Comparison of ENCODE assay signal across 23 cellular contexts in genomic region chr6:41604006-41604405, GRCh38.
"Had no signal": no experiment of that assay in that cellular context is flagged by ENCODE, and none has a peak within 500 bp of the region (broad histone marks: within the 10 kb centered on the region; RNA-seq: fewer than 3 reads in every experiment).

No MANE protein-coding gene starts in this region.

- H3K9me3 Mint-ChIP-seq: endodermal cell; naive B cell; nephron; stimulated activated effector memory CD8-positive, alpha-beta T cell treated with anti-CD3 and anti-CD28 coated beads, Interleukin-12 subunit alpha, Interleukin-12 subunit beta, amount 100 ng/mL, for 72 hours had no signal

- H3K27ac Mint-ChIP-seq: endodermal cell, naive B cell had no signal

- DNase-seq: effector CD4-positive, alpha-beta T cell; endodermal cell; erythroblast; foreskin melanocyte; hypothalamus; kidney glomerular epithelial cell; mesendoderm; naive B cell; stimulated activated CD4-positive, alpha-beta T cell treated with anti-CD3 and anti-CD28 coated beads, Interleukin-4, amount 100 ng/mL, for 1 hour; stimulated activated CD8-positive, alpha-beta memory T cell treated with anti-CD3 and anti-CD28 coated beads, Interleukin-4, amount 100 ng/mL, for 48 hours; stimulated activated naive CD8-positive, alpha-beta T cell treated with anti-CD3 and anti-CD28 coated beads, Interleukin-15, Interleukin-2, amounts not matched to agents 100 U/mL and 50 U/mL, for 24 hours; thyroid gland; upper lobe of left lung had no signal

- ATAC-seq: heart left ventricle; stimulated activated effector memory CD8-positive, alpha-beta T cell treated with anti-CD3 and anti-CD28 coated beads, Interleukin-12 subunit alpha, Interleukin-12 subunit beta, amount 100 ng/mL, for 72 hours; stimulated activated naive CD8-positive, alpha-beta T cell treated with anti-CD3 and anti-CD28 coated beads, Interleukin-15, Interleukin-2, amounts not matched to agents 100 U/mL and 50 U/mL, for 24 hours had no signal

- H3K9me3 ChIP-seq: heart left ventricle, neutrophil, right atrium auricular region, suprapubic skin, thyroid gland, upper lobe of left lung, vagina had no signal

- H3K4me3 ChIP-seq: right atrium auricular region, suprapubic skin, thyroid gland, upper lobe of left lung, vagina had no signal

- H3K27ac ChIP-seq: coronary artery, neutrophil, right atrium auricular region, suprapubic skin, thyroid gland, upper lobe of left lung, vagina had no signal

- H3K36me3 Mint-ChIP-seq: naive B cell had no signal

- H3K27me3 ChIP-seq: heart left ventricle, right atrium auricular region, thyroid gland, upper lobe of left lung, vagina had no signal

- FAIRE-seq: endothelial cell of umbilical vein, islet of Langerhans had no signal

- H3K36me3 ChIP-seq: neutrophil, vagina had no signal

- H3K4me3 Mint-ChIP-seq: endodermal cell; stimulated activated effector memory CD8-positive, alpha-beta T cell treated with anti-CD3 and anti-CD28 coated beads, Interleukin-12 subunit alpha, Interleukin-12 subunit beta, amount 100 ng/mL, for 72 hours had no signal
